Comparison of ENCODE assay signal across 21 cellular contexts in genomic region chr21:34446946-34447345, GRCh38. TPM values are rescaled to one million over a fixed set of nuclear protein-coding genes. Genes with fewer than 3 reads are reported as not detected.
"Had no signal": no experiment of that assay in that cellular context is flagged by ENCODE, and none has a peak within 500 bp of the region (broad histone marks: within the 10 kb centered on the region; RNA-seq: fewer than 3 reads in every experiment).

No MANE protein-coding gene starts in this region.

RNA-seq across cellular contexts. Expression of gene SMIM34, which starts 23.2 kb away (rescaled TPM):
- total RNA-seq: naive thymus-derived CD8-positive, alpha-beta T cell; natural killer cell treated with Interleukin-12 subunit alpha and Interleukin-12 subunit beta and Interleukin-15 and Interleukin-18, amount 100 ng/mL, for 72 hours; neural crest cell; omental fat pad; osteocyte; pancreas; posterior vena cava; prostate gland; pulmonary artery endothelial cell; right atrium auricular region; right lobe of liver; sigmoid colon; skeletal muscle tissue; stomach; temporal lobe; thoracic aorta; thyroid gland; tibial nerve; ureter; vagina had no signal
- polyA plus RNA-seq: naive thymus-derived CD8-positive, alpha-beta T cell; pancreas; sigmoid colon; small intestine; stomach had no signal
